In genomic region chr6:138965971-138966370, GRCh38 we compare ENCODE assay signal across 1 cellular context.
TF ChIP-seq lines count a peak whose summit lies in the region.

No MANE protein-coding gene starts in this region.

TF ChIP-seq in HepG2, 621 proteins besides CTCF, POLR2A, EP300 and RAD21:
- TF ChIP-seq SMC3 (IDR thresholded peaks at IDR 0.05; ENCODE audit: low read length), result no peak
- no peak for TF ChIP-seq ZNF572 (CRISPR knock-in tag; IDR thresholded peaks at IDR 0.05)
- no peak for TF ChIP-seq THYN1 (CRISPR knock-in tag; IDR thresholded peaks at IDR 0.05; ENCODE audit: borderline replicate concordance, low read depth)
- no peak for TF ChIP-seq HNRNPH1 (optimal IDR thresholded peaks at IDR 0.05; ENCODE audit: low read depth, low read length)
- no peak for TF ChIP-seq ZNF598 (CRISPR knock-in tag; IDR thresholded peaks at IDR 0.05; ENCODE audit: borderline replicate concordance)
- no peak for TF ChIP-seq TBL1XR1 (IDR thresholded peaks at IDR 0.05; ENCODE audit: borderline replicate concordance, low read length, partially characterized antibody)
- TF ChIP-seq ZNF331 (CRISPR knock-in tag; IDR thresholded peaks at IDR 0.05), result no peak
- TF ChIP-seq ZFP62 (CRISPR knock-in tag; IDR thresholded peaks at IDR 0.05), result no peak
- TF ChIP-seq ZNF34 (CRISPR knock-in tag; IDR thresholded peaks at IDR 0.05; ENCODE audit: borderline replicate concordance), result no peak
- TF ChIP-seq HMG20A (CRISPR knock-in tag; IDR thresholded peaks at IDR 0.05; ENCODE audit: borderline replicate concordance), result no peak
- no peak for TF ChIP-seq MEF2D (CRISPR knock-in tag; IDR thresholded peaks at IDR 0.05)
- no peak for TF ChIP-seq JUNB (CRISPR knock-in tag; IDR thresholded peaks at IDR 0.05; ENCODE audit: borderline replicate concordance)
- TF ChIP-seq REL (CRISPR knock-in tag; conservative IDR thresholded peaks at IDR 0.05), result no peak
- TF ChIP-seq ARID2 (CRISPR knock-in tag; IDR thresholded peaks at IDR 0.05; ENCODE audit: borderline replicate concordance), result no peak
